ENCODE assay signal across 8 cellular contexts in the genomic region with DNA sequence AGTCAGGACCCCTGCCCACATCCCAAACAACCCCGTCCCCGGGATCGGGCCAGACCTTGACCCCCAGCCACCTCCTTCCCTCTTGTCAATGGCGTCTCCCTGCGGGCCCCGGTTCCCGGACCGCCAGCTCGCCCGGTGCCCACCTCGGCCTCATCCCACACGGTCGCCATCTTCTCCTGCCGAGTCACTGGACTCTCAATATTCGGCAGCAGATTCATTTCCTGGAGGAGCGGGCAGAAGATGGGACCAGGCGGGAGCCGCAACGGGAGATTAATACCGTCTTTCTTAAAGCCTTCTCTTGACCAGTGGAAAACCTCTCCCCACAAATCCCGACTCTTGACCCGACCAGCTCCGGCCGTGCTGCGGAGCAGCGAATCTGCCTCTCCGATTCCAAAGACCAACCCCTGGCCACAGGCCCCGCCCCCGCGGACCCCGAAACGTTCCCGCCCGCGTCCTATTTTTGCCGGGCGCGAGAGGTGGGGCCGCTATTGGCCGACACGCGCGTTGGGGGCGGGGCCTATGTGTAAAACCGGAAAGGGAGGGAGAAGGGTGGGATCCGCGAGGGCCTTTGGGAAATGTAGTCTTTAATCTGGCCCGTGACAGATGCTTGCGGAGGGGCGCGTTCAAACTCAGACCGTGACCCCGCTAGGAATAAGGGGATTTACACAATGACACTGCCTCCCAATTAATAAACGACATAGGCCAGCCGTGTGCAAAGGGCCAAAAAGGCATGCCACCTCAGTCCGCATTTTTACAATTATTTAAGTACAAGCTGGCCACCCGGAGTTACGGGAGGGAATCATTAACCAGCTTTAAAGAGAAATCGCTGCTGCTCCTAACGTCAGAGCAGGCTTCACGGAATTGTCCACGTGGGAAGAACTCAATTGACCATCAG. TPM values are rescaled to one million over a fixed set of nuclear protein-coding genes. Genes with fewer than 3 reads are reported as not detected.
DNase-seq lines count a peak whose midpoint lies in the region; ATAC-seq and TF ChIP-seq lines count a peak whose summit lies in the region.

A gene (minus strand): TSS at position 378 of the 895 bp plus-strand sequence. CDS start 160 bp downstream, at position 218.

- no peaks in the 10 kb centered on the region for H3K27me3 Mint-ChIP-seq in WTC11 (ENCODE audit: low read depth)
- H3K27me3 Mint-ChIP-seq in immature natural killer cell (ENCODE audit: low read depth in 3 of 3) = peaks cover 2 to 10% (median 4%) of the 10 kb centered on the region in 3 donors

- POLR2A ChIA-PET in AG04450 (lab: Yijun Ruan, JAX) (interaction anchor here (1.0 to 2.0 kb wide), 5 partner anchors 10 to 27 kb away, joined by 4 to 22 read pairs (median 7); a partner anchor contains a TSS), WTC11 (lab: Charles Lee) (interaction anchor here (0.5 to 1.7 kb wide), 4 partner anchors 8 to 241 kb away, joined by 3 to 5 read pairs (median 4); a partner anchor contains a TSS)

- H3K27me3 ChIP-seq in AG04450 (ENCODE audit: control insufficient read depth, insufficient read depth, low read length) = no peaks in the 10 kb centered on the region

- no peak for TF ChIP-seq CTCF in AG04450 (IDR thresholded peaks at IDR 0.05; ENCODE audit: low read depth, low read length)
- TF ChIP-seq CTCF in WTC11 (IDR thresholded peaks at IDR 0.05) = no peak
- TF ChIP-seq CTCF in cardiac fibroblast (IDR thresholded peaks at IDR 0.05; ENCODE audit: low read depth, low read length) = no peak

- H3K27ac Mint-ChIP-seq in WTC11 (peak within 1 kb of the TSS; percentile 100), immature natural killer cell (peak within 1 kb of the TSS; percentile 92 to 99 (median 98))

- DNase-seq in AG04450 (ENCODE audit: low read depth, low spot score) = peak; percentile 87
- DNase-seq in NCI-H226 = peak; percentile 89
- peak; percentile 99 for DNase-seq in WTC11 (ENCODE audit: low spot score)
- peak; percentile 97 to 98 for DNase-seq in cardiac fibroblast (ENCODE audit: low read depth in 2 of 2)
- peak; percentile 97 to 98 (median 97) for DNase-seq in immature natural killer cell
- DNase-seq in smooth muscle cell of the brain vasculature (ENCODE audit: low read depth, low spot score) = peak; percentile 95

- H3K9me3 Mint-ChIP-seq in WTC11 (no peaks in the 10 kb centered on the region), immature natural killer cell (no peaks in the 10 kb centered on the region)

- CTCF ChIA-PET in AG04450 (lab: Charles Lee) = interaction anchor here (0.7 to 1.7 kb wide), 3 partner anchors 14 to 127 kb away, joined by 4 to 7 read pairs (median 6); a partner anchor contains a TSS
- CTCF ChIA-PET in WTC11 (lab: Charles Lee) = interaction anchor here (0.9 to 2.6 kb wide), 7 partner anchors 14 to 247 kb away, joined by 3 to 23 read pairs (median 3); a partner anchor contains a TSS

- ATAC-seq in GM18909 (IDR thresholded peaks at IDR 0.05; ENCODE audit: poor library complexity, unreplicated experiment) (peak; percentile 96), HG03175 (IDR thresholded peaks at IDR 0.05; ENCODE audit: unreplicated experiment) (peak; percentile 90), WTC11 (peak; percentile 97)

- H3K4me3 ChIP-seq in AG04450 (ENCODE audit: low read depth, low read length) (peak within 1 kb of the TSS; percentile 94), cardiac fibroblast (replicated peaks in 1 of 2; ENCODE audit: low read depth in 2 of 2, low read length in 2 of 2) (peak within 1 kb of the TSS; percentile 92 to 94)

- H3K4me1 Mint-ChIP-seq in WTC11 (peaks cover 13% of the 10 kb centered on the region), immature natural killer cell (peaks cover 21 to 33% of the 10 kb centered on the region in 2 donors)

- H3K36me3 Mint-ChIP-seq in WTC11 (peaks cover 33% of the 10 kb centered on the region), immature natural killer cell (peaks cover 1 to 16% (median 13%) of the 10 kb centered on the region in 3 donors)

- H3K9me3 ChIP-seq in AG04450 (ENCODE audit: control insufficient read depth, insufficient read depth, low read length) = no peaks in the 10 kb centered on the region; the same call in 1 of the 2 replicates

- peak within 1 kb of the TSS; percentile 89 for H3K27ac ChIP-seq in AG04450 (ENCODE audit: low read depth, low read length)

- H3K4me3 Mint-ChIP-seq in WTC11 (peak within 1 kb of the TSS; percentile 99), immature natural killer cell (peak within 1 kb of the TSS; percentile 99 to 100 (median 99))

TF ChIP-seq in WTC11, 78 proteins besides CTCF, POLR2A, EP300 and RAD21 (continues in another document):
- no peak for TF ChIP-seq TCF7 (CRISPR knock-in tag; IDR thresholded peaks at IDR 0.05; ENCODE audit: low read depth)
- no peak for TF ChIP-seq TEAD4 (CRISPR knock-in tag; IDR thresholded peaks at IDR 0.05)
- TF ChIP-seq NFYB (CRISPR knock-in tag; conservative IDR thresholded peaks at IDR 0.05; ENCODE audit: low read depth) = 0 out of 2 replicates have a peak, but pooled peaks have one; percentile 26
- TF ChIP-seq, protein P1, sequence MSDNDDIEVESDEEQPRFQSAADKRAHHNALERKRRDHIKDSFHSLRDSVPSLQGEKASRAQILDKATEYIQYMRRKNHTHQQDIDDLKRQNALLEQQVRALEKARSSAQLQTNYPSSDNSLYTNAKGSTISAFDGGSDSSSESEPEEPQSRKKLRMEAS (CRISPR knock-in tag; IDR thresholded peaks at IDR 0.05) = 0 out of 2 replicates have a peak, but pooled peaks have one; percentile 10
- TF ChIP-seq, protein P2, sequence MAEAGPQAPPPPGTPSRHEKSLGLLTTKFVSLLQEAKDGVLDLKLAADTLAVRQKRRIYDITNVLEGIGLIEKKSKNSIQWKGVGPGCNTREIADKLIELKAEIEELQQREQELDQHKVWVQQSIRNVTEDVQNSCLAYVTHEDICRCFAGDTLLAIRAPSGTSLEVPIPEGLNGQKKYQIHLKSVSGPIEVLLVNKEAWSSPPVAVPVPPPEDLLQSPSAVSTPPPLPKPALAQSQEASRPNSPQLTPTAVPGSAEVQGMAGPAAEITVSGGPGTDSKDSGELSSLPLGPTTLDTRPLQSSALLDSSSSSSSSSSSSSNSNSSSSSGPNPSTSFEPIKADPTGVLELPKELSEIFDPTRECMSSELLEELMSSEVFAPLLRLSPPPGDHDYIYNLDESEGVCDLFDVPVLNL (CRISPR knock-in tag; IDR thresholded peaks at IDR 0.05; ENCODE audit: borderline replicate concordance, low read depth) = no peak
- TF ChIP-seq TP53 (CRISPR knock-in tag; IDR thresholded peaks at IDR 0.05) = no peak
- 0 out of 2 replicates have a peak, but pooled peaks have one; percentile 25 for TF ChIP-seq ZNF416 (CRISPR knock-in tag; IDR thresholded peaks at IDR 0.05)
- TF ChIP-seq SOX15 (CRISPR knock-in tag; IDR thresholded peaks at IDR 0.05) = no peak
- TF ChIP-seq GTF2I (CRISPR knock-in tag; conservative IDR thresholded peaks at IDR 0.05) = no peak
- 0 out of 2 replicates have a peak, but pooled peaks have one; percentile 20 for TF ChIP-seq ZNF232 (CRISPR knock-in tag; IDR thresholded peaks at IDR 0.05)
- TF ChIP-seq FOXK1 (CRISPR knock-in tag; IDR thresholded peaks at IDR 0.05) = 0 out of 2 replicates have a peak, but pooled peaks have one; percentile 34
- TF ChIP-seq, protein P3, sequence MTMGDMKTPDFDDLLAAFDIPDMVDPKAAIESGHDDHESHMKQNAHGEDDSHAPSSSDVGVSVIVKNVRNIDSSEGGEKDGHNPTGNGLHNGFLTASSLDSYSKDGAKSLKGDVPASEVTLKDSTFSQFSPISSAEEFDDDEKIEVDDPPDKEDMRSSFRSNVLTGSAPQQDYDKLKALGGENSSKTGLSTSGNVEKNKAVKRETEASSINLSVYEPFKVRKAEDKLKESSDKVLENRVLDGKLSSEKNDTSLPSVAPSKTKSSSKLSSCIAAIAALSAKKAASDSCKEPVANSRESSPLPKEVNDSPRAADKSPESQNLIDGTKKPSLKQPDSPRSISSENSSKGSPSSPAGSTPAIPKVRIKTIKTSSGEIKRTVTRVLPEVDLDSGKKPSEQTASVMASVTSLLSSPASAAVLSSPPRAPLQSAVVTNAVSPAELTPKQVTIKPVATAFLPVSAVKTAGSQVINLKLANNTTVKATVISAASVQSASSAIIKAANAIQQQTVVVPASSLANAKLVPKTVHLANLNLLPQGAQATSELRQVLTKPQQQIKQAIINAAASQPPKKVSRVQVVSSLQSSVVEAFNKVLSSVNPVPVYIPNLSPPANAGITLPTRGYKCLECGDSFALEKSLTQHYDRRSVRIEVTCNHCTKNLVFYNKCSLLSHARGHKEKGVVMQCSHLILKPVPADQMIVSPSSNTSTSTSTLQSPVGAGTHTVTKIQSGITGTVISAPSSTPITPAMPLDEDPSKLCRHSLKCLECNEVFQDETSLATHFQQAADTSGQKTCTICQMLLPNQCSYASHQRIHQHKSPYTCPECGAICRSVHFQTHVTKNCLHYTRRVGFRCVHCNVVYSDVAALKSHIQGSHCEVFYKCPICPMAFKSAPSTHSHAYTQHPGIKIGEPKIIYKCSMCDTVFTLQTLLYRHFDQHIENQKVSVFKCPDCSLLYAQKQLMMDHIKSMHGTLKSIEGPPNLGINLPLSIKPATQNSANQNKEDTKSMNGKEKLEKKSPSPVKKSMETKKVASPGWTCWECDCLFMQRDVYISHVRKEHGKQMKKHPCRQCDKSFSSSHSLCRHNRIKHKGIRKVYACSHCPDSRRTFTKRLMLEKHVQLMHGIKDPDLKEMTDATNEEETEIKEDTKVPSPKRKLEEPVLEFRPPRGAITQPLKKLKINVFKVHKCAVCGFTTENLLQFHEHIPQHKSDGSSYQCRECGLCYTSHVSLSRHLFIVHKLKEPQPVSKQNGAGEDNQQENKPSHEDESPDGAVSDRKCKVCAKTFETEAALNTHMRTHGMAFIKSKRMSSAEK (CRISPR knock-in tag; IDR thresholded peaks at IDR 0.05; ENCODE audit: borderline replicate concordance) = no peak
- no peak for TF ChIP-seq ZNF396 (CRISPR knock-in tag; IDR thresholded peaks at IDR 0.05; ENCODE audit: borderline replicate concordance)
- no peak for TF ChIP-seq ZNF423 (CRISPR knock-in tag; IDR thresholded peaks at IDR 0.05)
- TF ChIP-seq, protein P4, sequence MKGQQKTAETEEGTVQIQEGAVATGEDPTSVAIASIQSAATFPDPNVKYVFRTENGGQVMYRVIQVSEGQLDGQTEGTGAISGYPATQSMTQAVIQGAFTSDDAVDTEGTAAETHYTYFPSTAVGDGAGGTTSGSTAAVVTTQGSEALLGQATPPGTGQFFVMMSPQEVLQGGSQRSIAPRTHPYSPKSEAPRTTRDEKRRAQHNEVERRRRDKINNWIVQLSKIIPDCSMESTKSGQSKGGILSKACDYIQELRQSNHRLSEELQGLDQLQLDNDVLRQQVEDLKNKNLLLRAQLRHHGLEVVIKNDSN (CRISPR knock-in tag; IDR thresholded peaks at IDR 0.05) = 0 out of 2 replicates have a peak, but pooled peaks have one; percentile 17

RNA-seq across cellular contexts. Expression of the gene that starts here (rescaled TPM):
- 211 and 290 TPM in 2 replicates for polyA plus RNA-seq in AG04450 (2011; rRNA removed)
- polyA minus RNA-seq in AG04450 (2011; rRNA and poly(A)+ RNA removed) = 169 and 172 TPM in 2 replicates
- 141 to 162 TPM (median 143 TPM) in 3 replicates for total RNA-seq in WTC11 (2021)
- 100 to 1,000 TPM; 157 to 207 (median 184) TPM for polyA plus RNA-seq in immature natural killer cell

Comparison
In these comparisons a context has a peak if more than half of its experiments do, and no peak if none do; other contexts are left out.
1. Peak in every context shown above with its lines: DNase-seq, ATAC-seq, H3K4me3 ChIP-seq and H3K27ac ChIP-seq.